ENCODE assay signal across 20 cellular contexts in genomic region chr2:112516801-112517200, GRCh38.
"Had no signal": no experiment of that assay in that cellular context is flagged by ENCODE, and none has a peak within 500 bp of the region (broad histone marks: within the 10 kb centered on the region; RNA-seq: fewer than 3 reads in every experiment).

No MANE protein-coding gene starts in this region.

- H3K4me3 ChIP-seq: colonic mucosa, esophagus muscularis mucosa, gastrocnemius medialis, heart left ventricle, hepatocyte, left lung, lower lobe of right lung, mucosa of descending colon had no signal

- H2AFZ ChIP-seq: hepatocyte had no signal

- H3K9me3 ChIP-seq: colonic mucosa, gastrocnemius medialis, lower lobe of right lung, mucosa of descending colon had no signal

- H3K27me3 ChIP-seq: colonic mucosa, esophagus muscularis mucosa, gastrocnemius medialis, heart left ventricle, hepatocyte, left lung had no signal

- DNase-seq: cerebellar nuclear complex; colonic mucosa; cortex of kidney; effector CD8-positive, alpha-beta T cell; effector memory CD8-positive, alpha-beta T cell; endodermal cell; foreskin fibroblast; foreskin melanocyte; gastrocnemius medialis; heart left ventricle; hypothalamus; immature natural killer cell; left cardiac atrium; left lung; left ventricle myocardium superior; lower lobe of right lung; mesenchymal stem cell; mucosa of descending colon had no signal

- H3K27ac ChIP-seq: colonic mucosa, esophagus muscularis mucosa, gastrocnemius medialis, heart left ventricle, hepatocyte, left lung, lower lobe of right lung had no signal

- H3K4me1 ChIP-seq: colonic mucosa, esophagus muscularis mucosa, gastrocnemius medialis, heart left ventricle, left lung, lower lobe of right lung had no signal

- H3K4me2 ChIP-seq: hepatocyte had no signal

- H3K79me2 ChIP-seq: hepatocyte had no signal

- H3K36me3 ChIP-seq: colonic mucosa had no signal
